1 cellular context compared by ENCODE assay signal in genomic region chr19:4976412-4977298, GRCh38.
TF ChIP-seq lines count a peak whose summit lies in the region.

No MANE protein-coding gene starts in this region.

TF ChIP-seq in GM12878, 131 proteins besides CTCF, POLR2A, EP300 and RAD21 (continued from another document):
- TF ChIP-seq TCF3 (IDR thresholded peaks at IDR 0.05; ENCODE audit: borderline replicate concordance, insufficient read depth, low read depth, low read length) (no peak), TCF12 (IDR thresholded peaks at IDR 0.05; ENCODE audit: low read depth, low read length) (no peak), JUNB (IDR thresholded peaks at IDR 0.05) (no peak), ZBTB4 (CRISPR knock-in tag; IDR thresholded peaks at IDR 0.05) (no peak), ELK1 (IDR thresholded peaks at IDR 0.05; ENCODE audit: low read depth, low read length) (no peak), YY1 (IDR thresholded peaks at IDR 0.05; ENCODE audit: low read depth, low read length) (no peak), NR2F1 (conservative IDR thresholded peaks at IDR 0.05) (no peak), BHLHE40 (IDR thresholded peaks at IDR 0.05; ENCODE audit: borderline replicate concordance in 1 of 2, low read depth in 2 of 2, low read length in 1 of 2) (no peak), USF2 (IDR thresholded peaks at IDR 0.05; ENCODE audit: borderline replicate concordance, low read depth, low read length) (no peak), MXI1 (IDR thresholded peaks at IDR 0.05; ENCODE audit: low read depth, low read length) (no peak), POU2F2 (IDR thresholded peaks at IDR 0.05; ENCODE audit: borderline replicate concordance, low read depth, low read length) (no peak), BMI1 (IDR thresholded peaks at IDR 0.05; ENCODE audit: borderline replicate concordance) (no peak), ZBTB40 (IDR thresholded peaks at IDR 0.05; ENCODE audit: borderline replicate concordance) (no peak), ZNF207 (IDR thresholded peaks at IDR 0.05; ENCODE audit: borderline replicate concordance) (no peak), CBFB (IDR thresholded peaks at IDR 0.05; ENCODE audit: low read depth) (no peak), BCL3 (IDR thresholded peaks at IDR 0.05; ENCODE audit: borderline replicate concordance, insufficient read depth, low read depth, low read length, poor library complexity, severe bottlenecking) (no peak)
